Comparison of ENCODE assay signal across 17 cellular contexts in the genomic region with DNA sequence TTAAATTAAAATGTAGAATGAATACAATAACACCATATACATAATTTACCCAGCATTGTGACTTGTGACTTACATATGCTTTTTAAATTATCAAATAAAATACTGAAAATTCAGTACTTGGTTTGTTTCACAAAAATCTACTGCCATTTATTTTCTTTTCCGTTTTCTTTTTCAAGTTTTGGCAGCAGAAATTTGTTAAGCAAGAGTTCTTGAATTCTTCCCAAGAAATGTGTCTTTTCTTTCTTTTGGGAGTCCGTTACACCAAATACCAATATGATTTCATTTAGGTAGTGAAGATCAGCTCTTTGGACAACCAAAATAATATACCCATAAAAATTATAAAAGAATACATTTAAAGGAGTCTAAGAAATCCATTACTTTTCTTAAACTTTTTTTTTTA.
DNase-seq lines count a peak whose midpoint lies in the region; ATAC-seq and TF ChIP-seq lines count a peak whose summit lies in the region.
"Had no signal": no experiment of that assay in that cellular context is flagged by ENCODE, and none has a peak within 500 bp of the region (broad histone marks: within the 10 kb centered on the region; RNA-seq: fewer than 3 reads in every experiment).

No MANE protein-coding gene starts in this region.

- peak overlapping the region; percentile 14 for H2AFZ ChIP-seq in ACC112 (ENCODE audit: low read length, unreplicated experiment)

- H3K4me3 Mint-ChIP-seq in chondrocyte (ENCODE audit: unreplicated experiment) = no peak overlapping the region
- no peak overlapping the region for H3K4me3 Mint-ChIP-seq in activated T-cell treated with anti-CD3 and anti-CD28 coated beads, Interleukin-2, amount 50 U/mL, for 4 hours
- H3K4me3 Mint-ChIP-seq: B cell; CD8-positive, alpha-beta T cell; H9 had no signal

- H3K79me2 ChIP-seq in ACC112 (ENCODE audit: control insufficient read depth, insufficient read depth, low read length, unreplicated experiment) = no peaks in the 10 kb centered on the region

- no peaks in the 10 kb centered on the region for H3K27me3 ChIP-seq in ACC112 (ENCODE audit: insufficient read depth, low read length)
- H3K27me3 ChIP-seq: BLaER1 treated with 17β-estradiol and CSF1 and Interleukin-3, amounts not matched to agents 10 nM and 100 nM had no signal

- no peak for DNase-seq in chondrocyte (ENCODE audit: low spot score)
- peak; percentile 6 for DNase-seq in fibroblast of mammary gland (ENCODE audit: low read depth)
- DNase-seq in inferior parietal cortex (ENCODE audit: extremely low spot score) = peak; percentile 13
- no peak for DNase-seq in activated T-cell treated with anti-CD3 and anti-CD28 coated beads, Interleukin-2, amount 50 U/mL, for 4 hours
- DNase-seq in NCI-H82 (lab: John Stamatoyannopoulos, UW) = no peak
- no peak for DNase-seq in HuH-7 (ENCODE audit: low spot score)
- DNase-seq: 8988T; Calu3; CD8-positive, alpha-beta T cell; DMS79 treated with DMSO at 0.1 percent for 48 hours; GF-D8; H9 had no signal

- no peaks in the 10 kb centered on the region for H3K36me3 ChIP-seq in ACC112 (ENCODE audit: insufficient read depth, low read length)
- H3K36me3 ChIP-seq: BLaER1 treated with 17β-estradiol and CSF1 and Interleukin-3, amounts not matched to agents 10 nM and 100 nM had no signal

- peak overlapping the region; percentile 14 for H3K27ac Mint-ChIP-seq in chondrocyte (ENCODE audit: unreplicated experiment)
- H3K27ac Mint-ChIP-seq: B cell; CD8-positive, alpha-beta T cell; H9 had no signal

- no peaks in the 10 kb centered on the region for H3K27me3 Mint-ChIP-seq in chondrocyte (ENCODE audit: low read depth)
- H3K27me3 Mint-ChIP-seq in activated T-cell treated with anti-CD3 and anti-CD28 coated beads, Interleukin-2, amount 50 U/mL, for 4 hours (ENCODE audit: low read depth) = no peaks in the 10 kb centered on the region
- H3K27me3 Mint-ChIP-seq: B cell had no signal

- TF ChIP-seq CTCF in chondrocyte (IDR thresholded peaks at IDR 0.05) (no peak), fibroblast of mammary gland (conservative IDR thresholded peaks at IDR 0.05; ENCODE audit: control insufficient read depth, insufficient read depth, low read depth, low read length) (no peak)

- no peak overlapping the region for H3K4me3 ChIP-seq in ACC112 (ENCODE audit: low read depth, low read length)
- H3K4me3 ChIP-seq in fibroblast of mammary gland (ENCODE audit: control insufficient read depth, low read depth, low read length) = no peak overlapping the region
- H3K4me3 ChIP-seq: BLaER1 treated with 17β-estradiol and CSF1 and Interleukin-3, amounts not matched to agents 10 nM and 100 nM had no signal

- H3K4me1 Mint-ChIP-seq in chondrocyte (ENCODE audit: low read depth) = peaks cover 11% of the 10 kb centered on the region
- no peaks in the 10 kb centered on the region for H3K4me1 Mint-ChIP-seq in activated T-cell treated with anti-CD3 and anti-CD28 coated beads, Interleukin-2, amount 50 U/mL, for 4 hours (ENCODE audit: low read depth)
- H3K4me1 Mint-ChIP-seq: B cell, H9 had no signal

- H3K9me3 Mint-ChIP-seq in chondrocyte (ENCODE audit: low read depth) = no peaks in the 10 kb centered on the region
- no peaks in the 10 kb centered on the region for H3K9me3 Mint-ChIP-seq in activated T-cell treated with anti-CD3 and anti-CD28 coated beads, Interleukin-2, amount 50 U/mL, for 4 hours

- H3K4me1 ChIP-seq in ACC112 (ENCODE audit: control insufficient read depth, insufficient read depth, low read length, unreplicated experiment) = no peaks in the 10 kb centered on the region
- H3K4me1 ChIP-seq: BLaER1 treated with 17β-estradiol and CSF1 and Interleukin-3, amounts not matched to agents 10 nM and 100 nM had no signal

- H3K36me3 Mint-ChIP-seq in chondrocyte (ENCODE audit: low read depth) = no peaks in the 10 kb centered on the region
- H3K36me3 Mint-ChIP-seq in activated T-cell treated with anti-CD3 and anti-CD28 coated beads, Interleukin-2, amount 50 U/mL, for 4 hours (ENCODE audit: insufficient read depth) = no peaks in the 10 kb centered on the region
- H3K36me3 Mint-ChIP-seq: CD8-positive, alpha-beta T cell had no signal

- ATAC-seq in activated T-cell treated with anti-CD3 and anti-CD28 coated beads, Interleukin-2, amount 50 U/mL, for 4 hours = no peak
- ATAC-seq in GM19397 (IDR thresholded peaks at IDR 0.05; ENCODE audit: unreplicated experiment) = no peak
- ATAC-seq: CD8-positive, alpha-beta T cell; HepG2 had no signal

- H3K27ac ChIP-seq in ACC112 (ENCODE audit: low read depth, low read length) = no peak overlapping the region
- H3K27ac ChIP-seq: BLaER1 treated with 17β-estradiol and CSF1 and Interleukin-3, amounts not matched to agents 10 nM and 100 nM had no signal

Comparison
In these comparisons a context has a peak if more than half of its experiments do, and no peak if none do; other contexts are left out.
1. DNase-seq: peak in fibroblast of mammary gland (single experiment) and inferior parietal cortex (single experiment); none in chondrocyte (single experiment), activated T-cell treated with anti-CD3 and anti-CD28 coated beads, Interleukin-2, amount 50 U/mL, for 4 hours (single experiment), NCI-H82 (single experiment) and HuH-7 (single experiment).